ENCODE assay signal across 29 cellular contexts in the genomic region with DNA sequence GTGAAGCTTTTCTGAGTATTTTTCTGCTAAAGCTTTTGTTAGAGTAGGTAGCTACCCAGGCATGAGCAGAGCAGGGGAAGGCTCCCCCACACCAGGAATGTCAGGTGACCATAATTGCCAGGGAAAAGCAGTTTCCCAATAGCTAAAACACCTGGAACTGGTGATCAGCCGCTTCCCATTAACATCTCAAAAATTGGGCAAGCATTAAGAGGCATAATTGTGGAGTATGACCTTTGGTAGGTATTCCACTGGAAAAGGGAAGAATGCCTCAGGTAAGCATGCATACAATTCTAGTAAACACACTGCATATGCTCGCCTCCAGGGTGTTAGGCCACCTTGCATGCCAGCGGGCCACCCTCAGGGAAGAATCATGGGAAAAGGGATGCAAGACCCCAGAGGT.
"Had no signal": no experiment of that assay in that cellular context is flagged by ENCODE, and none has a peak within 500 bp of the region (broad histone marks: within the 10 kb centered on the region; RNA-seq: fewer than 3 reads in every experiment).

No MANE protein-coding gene starts in this region.

- H3K27ac ChIP-seq: ascending aorta, dorsolateral prefrontal cortex, parathyroid adenoma, right atrium auricular region, suprapubic skin, tibial artery, WERI-Rb-1 had no signal

- H3K36me3 ChIP-seq: ascending aorta, right atrium auricular region, suprapubic skin, tibial artery, WERI-Rb-1 had no signal

- ATAC-seq: activated CD4-positive, CD25-positive, alpha-beta regulatory T cell treated with anti-CD3 and anti-CD28 coated beads, Interleukin-2, amount 50 U/mL, for 24 hours; naive thymus-derived CD8-positive, alpha-beta T cell; stimulated activated memory B cell treated with anti-CD40 and anti-IgM and Interleukin-4, amounts not matched to agents 10 μg/mL and 1 μg/mL and 100 μg/mL, for 72 hours; stimulated activated naive CD8-positive, alpha-beta T cell treated with anti-CD3 and anti-CD28 coated beads, Interleukin-15, amount 100 ng/mL, for 72 hours had no signal

- H3K27me3 ChIP-seq: ascending aorta, right atrium auricular region, suprapubic skin, tibial artery had no signal

- DNase-seq: activated CD4-positive, alpha-beta memory T cell treated with anti-CD3 and anti-CD28 coated beads for 36 hours; activated CD4-positive, alpha-beta T cell treated with anti-CD3 and anti-CD28 coated beads for 48 hours; activated CD8-positive, alpha-beta memory T cell treated with anti-CD3 and anti-CD28 coated beads, Interleukin-2, amount 50 U/mL, for 4 hours; activated effector memory CD4-positive, alpha-beta T cell treated with anti-CD3 and anti-CD28 coated beads, Interleukin-2, amount 50 U/mL, for 16 hours; activated naive CD4-positive, alpha-beta T cell treated with anti-CD3 and anti-CD28 coated beads for 36 hours; activated naive CD8-positive, alpha-beta T cell treated with anti-CD3 and anti-CD28 coated beads for 36 hours; activated T-cell treated with anti-CD3 and anti-CD28 coated beads, Interleukin-2, amount 50 U/mL, for 1 hour; dorsolateral prefrontal cortex; effector memory CD4-positive, alpha-beta T cell; head of caudate nucleus; hippocampal formation; immature natural killer cell; midbrain; naive thymus-derived CD8-positive, alpha-beta T cell; occipital lobe; psoas muscle; stimulated activated CD4-positive, alpha-beta T cell treated with anti-CD3 and anti-CD28 coated beads, Interleukin-4, amount 100 ng/mL, for 4 hours; stimulated activated CD8-positive, alpha-beta memory T cell treated with anti-CD3 and anti-CD28 coated beads, Interleukin-4, amount 100 ng/mL, for 48 hours; stimulated activated naive CD8-positive, alpha-beta T cell treated with anti-CD3 and anti-CD28 coated beads, Interleukin-15, amount 100 ng/mL, for 72 hours; tibial artery; WERI-Rb-1 had no signal

- H3K79me2 ChIP-seq: parathyroid adenoma had no signal

- H3K4me3 ChIP-seq: ascending aorta, coronary artery, dorsolateral prefrontal cortex, psoas muscle, right atrium auricular region, skin epidermis, suprapubic skin, tibial artery had no signal

- H3K9ac ChIP-seq: parathyroid adenoma had no signal

- H3K9me3 ChIP-seq: ascending aorta, psoas muscle, right atrium auricular region, suprapubic skin, tibial artery had no signal

- H2AFZ ChIP-seq: parathyroid adenoma had no signal

- H3K4me1 ChIP-seq: ascending aorta, parathyroid adenoma, psoas muscle, right atrium auricular region had no signal
